In genomic region chr3:127915115-127915936, GRCh38 we compare ENCODE assay signal across 8 cellular contexts. TPM values are rescaled to one million over a fixed set of nuclear protein-coding genes. Genes with fewer than 3 reads are reported as not detected.
A peak's percentile ranks its signal among the peaks of the same experiment; 100 is the strongest.
DNase-seq lines count a peak whose midpoint lies in the region; ATAC-seq, FAIRE-seq and TF ChIP-seq lines count a peak whose summit lies in the region.

TSS of gene KBTBD12 (plus strand) at chr3:127915232. CDS start at chr3:127923062, 7,830 bp downstream.

- H3K36me3 ChIP-seq in H7 (replicated peaks; ENCODE audit: control insufficient read depth, insufficient read depth, low read length) = no peaks in the 10 kb centered on the region
- H3K36me3 ChIP-seq in body of pancreas (replicated peaks in 1 of 2; ENCODE audit: insufficient read depth in 1 of 2, low read depth in 2 of 2) = no peaks in the 10 kb centered on the region
- H3K36me3 ChIP-seq in kidney (ENCODE audit: control insufficient read depth in 1 of 2, insufficient read depth in 2 of 2, low read length in 2 of 2) = no peaks in the 10 kb centered on the region
- no peaks in the 10 kb centered on the region for H3K36me3 ChIP-seq in small intestine (ENCODE audit: control insufficient read depth in 2 of 2, insufficient read depth in 2 of 2, low read length in 2 of 2)

- peak; percentile 77 for ATAC-seq in body of pancreas
- no peak for ATAC-seq in GM18520 (IDR thresholded peaks at IDR 0.05; ENCODE audit: unreplicated experiment)
- ATAC-seq in HG03280 (IDR thresholded peaks at IDR 0.05; ENCODE audit: unreplicated experiment) = no peak

- peaks cover 16% of the 10 kb centered on the region for H3K4me1 ChIP-seq in body of pancreas
- peaks cover 4 to 7% of the 10 kb centered on the region in 2 donors for H3K4me1 ChIP-seq in kidney (ENCODE audit: control insufficient read depth in 1 of 2, insufficient read depth in 1 of 2, low read depth in 1 of 2, low read length in 2 of 2)
- no peaks in the 10 kb centered on the region for H3K4me1 ChIP-seq in small intestine (ENCODE audit: control insufficient read depth in 2 of 2, insufficient read depth in 1 of 2, low read depth in 1 of 2, low read length in 1 of 2)

- H3K9me3 ChIP-seq in body of pancreas (no peaks in the 10 kb centered on the region), kidney (ENCODE audit: control insufficient read depth in 1 of 2, low read length in 2 of 2) (no peaks in the 10 kb centered on the region), small intestine (ENCODE audit: control insufficient read depth, low read depth) (no peaks in the 10 kb centered on the region)

- no peak for TF ChIP-seq CTCF in body of pancreas (IDR thresholded peaks at IDR 0.05)
- no peak for TF ChIP-seq CTCF in kidney (IDR thresholded peaks at IDR 0.05; ENCODE audit: borderline replicate concordance, extremely low read depth, insufficient read depth)

- H3K27me3 ChIP-seq in H7 (ENCODE audit: control insufficient read depth, insufficient read depth, low read length) (peaks cover 4% of the 10 kb centered on the region; the same call in 1 of the 2 replicates), body of pancreas (no peaks in the 10 kb centered on the region), small intestine (ENCODE audit: control insufficient read depth in 2 of 2, insufficient read depth in 2 of 2, low read length in 2 of 2) (no peaks in the 10 kb centered on the region)

- peak; percentile 57 for DNase-seq in H7
- DNase-seq in body of pancreas = peak; percentile 66 to 77 (median 71)
- peak; percentile 80 for DNase-seq in kidney
- DNase-seq in small intestine = peak; percentile 25
- no peak for DNase-seq in activated gamma-delta T cell treated with Interleukin-2 at 50 U/mL for 16 hours
- no peak for DNase-seq in activated T-cell treated with anti-CD3 and anti-CD28 coated beads, Interleukin-2, amount 50 U/mL, for 48 hours

- H3K4me3 ChIP-seq in H7 (ENCODE audit: insufficient read depth, low read depth, low read length) = peak within 1 kb of the TSS; percentile 19; the same call in 1 of the 2 replicates
- peak within 1 kb of the TSS; percentile 5 to 13 for H3K4me3 ChIP-seq in body of pancreas
- H3K4me3 ChIP-seq in kidney (ENCODE audit: low read length in 2 of 2) = peak within 1 kb of the TSS; percentile 47 to 59
- peak within 1 kb of the TSS in 1 of 2 donors; percentile 44 for H3K4me3 ChIP-seq in small intestine (ENCODE audit: low read depth in 1 of 2, low read length in 2 of 2)

- no peak for FAIRE-seq in kidney (lab: Jason Lieb, UNC)
- FAIRE-seq in small intestine (lab: Jason Lieb, UNC) = no peak

- 15 to 19% methylated on average over 10 to 63 of the region's 69 CpGs for WGBS in body of pancreas, 2 donors
- 24 to 30% (median 28%) methylated on average over 60 to 69 of the region's 69 CpGs for WGBS in small intestine, 3 donors

- TF ChIP-seq POLR2A in body of pancreas (IDR thresholded peaks at IDR 0.05) = peak; percentile 38 to 72 (median 70)

- H3K27ac ChIP-seq in body of pancreas (peak within 1 kb of the TSS; percentile 25 to 81 (median 74)), kidney (ENCODE audit: low read depth in 2 of 2, low read length in 2 of 2) (peak within 1 kb of the TSS in 1 of 2 donors; percentile 32), small intestine (ENCODE audit: low read depth in 1 of 2, low read length in 1 of 2) (peak within 1 kb of the TSS in 1 of 2 donors; percentile 30)

- H3K9ac ChIP-seq in kidney (ENCODE audit: low read length in 2 of 2) = peak within 1 kb of the TSS in 1 of 2 donors; percentile 22

- intact Hi-C loops in body of pancreas (cut with DNase I) = no loop called here
- intact Hi-C loops in kidney (cut with DNase I) = no loop called here

RNA-seq across cellular contexts. Expression of gene KBTBD12, which starts in this region (rescaled TPM):
- total RNA-seq in H7 (2014; rRNA removed; shearing (Covaris generic)) = not detected in 2 replicates
- total RNA-seq in body of pancreas = 1 to 10 TPM; 2.0 to 3.4 TPM
- 1.4 TPM for total RNA-seq in kidney
- polyA plus RNA-seq in kidney (ENCODE audit: insufficient read depth, low read depth, low replicate concordance) = 1.6 TPM
- polyA plus RNA-seq in small intestine = 1 to 10 TPM in 2 of 3 donors, under 1 TPM in 1; 0.30 to 3.6 (median 1.6) TPM

Comparison
In these comparisons a context has a peak if more than half of its experiments do, and no peak if none do; other contexts are left out.
1. Peak in DNase-seq and H3K4me3 ChIP-seq in H7; RNA of the gene not detected or under 1 TPM.
2. DNase-seq: peak in body of pancreas (4 of 4), kidney (single experiment) and small intestine (single experiment); none in activated gamma-delta T cell treated with Interleukin-2 at 50 U/mL for 16 hours (single experiment) and activated T-cell treated with anti-CD3 and anti-CD28 coated beads, Interleukin-2, amount 50 U/mL, for 48 hours (0 of 2).